1 cellular context compared by ENCODE assay signal in the genomic region with DNA sequence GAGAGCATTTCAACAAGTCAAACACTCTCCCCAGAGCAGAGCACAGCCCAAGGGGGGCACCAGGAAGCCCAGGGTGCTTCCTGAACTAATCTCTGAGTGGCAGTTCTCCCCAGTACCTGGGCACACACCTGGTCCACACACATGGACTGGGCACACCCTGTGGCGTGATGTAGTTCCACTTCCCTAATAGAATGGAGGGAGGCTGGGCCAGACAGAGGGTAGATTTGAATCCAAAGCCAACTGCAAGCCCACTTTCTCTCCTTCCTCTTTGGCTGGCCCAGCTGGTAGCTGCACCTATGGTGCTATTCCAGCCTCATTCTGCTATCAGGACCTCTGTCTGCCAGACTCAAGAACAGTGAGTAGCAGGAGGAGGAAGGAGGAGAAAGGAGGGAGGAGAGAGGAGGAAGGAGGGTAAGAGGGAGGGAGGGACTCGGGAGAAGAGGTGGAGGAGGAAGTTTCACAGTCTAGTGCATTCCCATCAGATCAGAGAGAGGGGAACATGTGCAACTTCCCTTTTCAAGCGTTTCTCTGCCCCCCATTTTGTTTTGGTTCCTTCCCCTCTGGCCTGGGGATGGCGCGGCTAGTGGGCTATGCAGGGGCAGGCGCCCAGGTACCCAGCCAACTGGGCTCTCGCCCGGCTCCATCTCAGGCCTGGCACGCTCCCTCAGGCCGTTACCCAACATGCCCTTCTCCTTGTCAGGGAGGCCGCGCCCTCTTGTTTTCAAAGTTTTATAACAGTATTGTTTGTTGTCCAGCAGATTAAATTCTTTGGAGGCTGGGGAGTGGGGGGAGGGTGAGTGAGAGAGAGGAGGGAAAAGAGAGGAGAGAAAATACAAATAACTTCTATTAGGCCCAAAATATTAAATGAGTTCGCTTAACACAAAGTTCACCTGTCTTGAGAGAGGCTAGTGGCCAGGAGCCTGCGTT.
TF ChIP-seq lines count a peak whose summit lies in the region.

No MANE protein-coding gene starts in this region.

TF ChIP-seq in K562, 482 proteins besides CTCF, POLR2A, EP300 and RAD21 (continued from another document and continues in another):
- TF ChIP-seq, protein P1, sequence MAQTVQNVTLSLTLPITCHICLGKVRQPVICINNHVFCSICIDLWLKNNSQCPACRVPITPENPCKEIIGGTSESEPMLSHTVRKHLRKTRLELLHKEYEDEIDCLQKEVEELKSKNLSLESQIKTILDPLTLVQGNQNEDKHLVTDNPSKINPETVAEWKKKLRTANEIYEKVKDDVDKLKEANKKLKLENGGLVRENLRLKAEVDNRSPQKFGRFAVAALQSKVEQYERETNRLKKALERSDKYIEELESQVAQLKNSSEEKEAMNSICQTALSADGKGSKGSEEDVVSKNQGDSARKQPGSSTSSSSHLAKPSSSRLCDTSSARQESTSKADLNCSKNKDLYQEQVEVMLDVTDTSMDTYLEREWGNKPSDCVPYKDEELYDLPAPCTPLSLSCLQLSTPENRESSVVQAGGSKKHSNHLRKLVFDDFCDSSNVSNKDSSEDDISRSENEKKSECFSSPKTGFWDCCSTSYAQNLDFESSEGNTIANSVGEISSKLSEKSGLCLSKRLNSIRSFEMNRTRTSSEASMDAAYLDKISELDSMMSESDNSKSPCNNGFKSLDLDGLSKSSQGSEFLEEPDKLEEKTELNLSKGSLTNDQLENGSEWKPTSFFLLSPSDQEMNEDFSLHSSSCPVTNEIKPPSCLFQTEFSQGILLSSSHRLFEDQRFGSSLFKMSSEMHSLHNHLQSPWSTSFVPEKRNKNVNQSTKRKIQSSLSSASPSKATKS (CRISPR knock-in tag; IDR thresholded peaks at IDR 0.05) = no peak
- TF ChIP-seq, protein P2, sequence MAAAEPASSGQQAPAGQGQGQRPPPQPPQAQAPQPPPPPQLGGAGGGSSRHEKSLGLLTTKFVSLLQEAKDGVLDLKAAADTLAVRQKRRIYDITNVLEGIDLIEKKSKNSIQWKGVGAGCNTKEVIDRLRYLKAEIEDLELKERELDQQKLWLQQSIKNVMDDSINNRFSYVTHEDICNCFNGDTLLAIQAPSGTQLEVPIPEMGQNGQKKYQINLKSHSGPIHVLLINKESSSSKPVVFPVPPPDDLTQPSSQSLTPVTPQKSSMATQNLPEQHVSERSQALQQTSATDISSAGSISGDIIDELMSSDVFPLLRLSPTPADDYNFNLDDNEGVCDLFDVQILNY (CRISPR knock-in tag; IDR thresholded peaks at IDR 0.05) = no peak
- TF ChIP-seq HMG20A (CRISPR knock-in tag; conservative IDR thresholded peaks at IDR 0.05) (no peak), NFE2 (IDR thresholded peaks at IDR 0.05; ENCODE audit: low read depth) (no peak), MEF2D (tag; conservative IDR thresholded peaks at IDR 0.05; ENCODE audit: low read depth) (0 out of 2 replicates have a peak, but pooled peaks have one; percentile 46), TCF3 (CRISPR knock-in tag; IDR thresholded peaks at IDR 0.05) (no peak), L3MBTL2 (IDR thresholded peaks at IDR 0.05) (peak; percentile 62; the same call in 1 of the 2 replicates), TEAD1 (CRISPR knock-in tag; IDR thresholded peaks at IDR 0.05) (peak in 1 of 2 experiments; percentile 66; a peak in 2 of 4 replicates), HDGF (IDR thresholded peaks at IDR 0.05) (peak; percentile 84; the same call in 1 of the 2 replicates), ZNF778 (CRISPR knock-in tag; IDR thresholded peaks at IDR 0.05) (no peak), THRAP3 (IDR thresholded peaks at IDR 0.05; ENCODE audit: borderline replicate concordance) (no peak), SMARCE1 (IDR thresholded peaks at IDR 0.05) (peak; percentile 23; the same call in 1 of the 2 replicates), U2AF2 (optimal IDR thresholded peaks at IDR 0.05; ENCODE audit: low read depth, low read length) (no peak), NFIX (CRISPR knock-in tag; IDR thresholded peaks at IDR 0.05; ENCODE audit: low read depth) (no peak), BRD4 (IDR thresholded peaks at IDR 0.05) (no peak), BHLHE40 (IDR thresholded peaks at IDR 0.05; ENCODE audit: low read length) (peak; percentile 51; the same call in 1 of the 2 replicates), NR1H2 (CRISPR knock-in tag; IDR thresholded peaks at IDR 0.05) (no peak), HIVEP1 (CRISPR knock-in tag; IDR thresholded peaks at IDR 0.05) (no peak), HLTF (IDR thresholded peaks at IDR 0.05) (no peak), SRF (CRISPR knock-in tag; IDR thresholded peaks at IDR 0.05) (peak in 1 of 2 experiments; percentile 39; a peak in 1 of 4 replicates), CSDE1 (IDR thresholded peaks at IDR 0.05) (no peak), RNF2 (IDR thresholded peaks at IDR 0.05) (no peak), ZNF431 (CRISPR knock-in tag; IDR thresholded peaks at IDR 0.05) (no peak), ZNF766 (CRISPR knock-in tag; conservative IDR thresholded peaks at IDR 0.05) (peak; percentile 58; the same call in 1 of the 2 replicates)
- TF ChIP-seq, protein P3, sequence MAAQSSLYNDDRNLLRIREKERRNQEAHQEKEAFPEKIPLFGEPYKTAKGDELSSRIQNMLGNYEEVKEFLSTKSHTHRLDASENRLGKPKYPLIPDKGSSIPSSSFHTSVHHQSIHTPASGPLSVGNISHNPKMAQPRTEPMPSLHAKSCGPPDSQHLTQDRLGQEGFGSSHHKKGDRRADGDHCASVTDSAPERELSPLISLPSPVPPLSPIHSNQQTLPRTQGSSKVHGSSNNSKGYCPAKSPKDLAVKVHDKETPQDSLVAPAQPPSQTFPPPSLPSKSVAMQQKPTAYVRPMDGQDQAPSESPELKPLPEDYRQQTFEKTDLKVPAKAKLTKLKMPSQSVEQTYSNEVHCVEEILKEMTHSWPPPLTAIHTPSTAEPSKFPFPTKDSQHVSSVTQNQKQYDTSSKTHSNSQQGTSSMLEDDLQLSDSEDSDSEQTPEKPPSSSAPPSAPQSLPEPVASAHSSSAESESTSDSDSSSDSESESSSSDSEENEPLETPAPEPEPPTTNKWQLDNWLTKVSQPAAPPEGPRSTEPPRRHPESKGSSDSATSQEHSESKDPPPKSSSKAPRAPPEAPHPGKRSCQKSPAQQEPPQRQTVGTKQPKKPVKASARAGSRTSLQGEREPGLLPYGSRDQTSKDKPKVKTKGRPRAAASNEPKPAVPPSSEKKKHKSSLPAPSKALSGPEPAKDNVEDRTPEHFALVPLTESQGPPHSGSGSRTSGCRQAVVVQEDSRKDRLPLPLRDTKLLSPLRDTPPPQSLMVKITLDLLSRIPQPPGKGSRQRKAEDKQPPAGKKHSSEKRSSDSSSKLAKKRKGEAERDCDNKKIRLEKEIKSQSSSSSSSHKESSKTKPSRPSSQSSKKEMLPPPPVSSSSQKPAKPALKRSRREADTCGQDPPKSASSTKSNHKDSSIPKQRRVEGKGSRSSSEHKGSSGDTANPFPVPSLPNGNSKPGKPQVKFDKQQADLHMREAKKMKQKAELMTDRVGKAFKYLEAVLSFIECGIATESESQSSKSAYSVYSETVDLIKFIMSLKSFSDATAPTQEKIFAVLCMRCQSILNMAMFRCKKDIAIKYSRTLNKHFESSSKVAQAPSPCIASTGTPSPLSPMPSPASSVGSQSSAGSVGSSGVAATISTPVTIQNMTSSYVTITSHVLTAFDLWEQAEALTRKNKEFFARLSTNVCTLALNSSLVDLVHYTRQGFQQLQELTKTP (IDR thresholded peaks at IDR 0.05; ENCODE audit: low read depth in 1 of 2, partially characterized antibody in 2 of 2) = peak in 1 of 2 experiments; percentile 58
- TF ChIP-seq, protein P4, sequence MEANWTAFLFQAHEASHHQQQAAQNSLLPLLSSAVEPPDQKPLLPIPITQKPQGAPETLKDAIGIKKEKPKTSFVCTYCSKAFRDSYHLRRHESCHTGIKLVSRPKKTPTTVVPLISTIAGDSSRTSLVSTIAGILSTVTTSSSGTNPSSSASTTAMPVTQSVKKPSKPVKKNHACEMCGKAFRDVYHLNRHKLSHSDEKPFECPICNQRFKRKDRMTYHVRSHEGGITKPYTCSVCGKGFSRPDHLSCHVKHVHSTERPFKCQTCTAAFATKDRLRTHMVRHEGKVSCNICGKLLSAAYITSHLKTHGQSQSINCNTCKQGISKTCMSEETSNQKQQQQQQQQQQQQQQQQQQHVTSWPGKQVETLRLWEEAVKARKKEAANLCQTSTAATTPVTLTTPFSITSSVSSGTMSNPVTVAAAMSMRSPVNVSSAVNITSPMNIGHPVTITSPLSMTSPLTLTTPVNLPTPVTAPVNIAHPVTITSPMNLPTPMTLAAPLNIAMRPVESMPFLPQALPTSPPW (CRISPR knock-in tag; IDR thresholded peaks at IDR 0.05) = peak; percentile 39; the same call in 1 of the 2 replicates
- TF ChIP-seq, protein P5, sequence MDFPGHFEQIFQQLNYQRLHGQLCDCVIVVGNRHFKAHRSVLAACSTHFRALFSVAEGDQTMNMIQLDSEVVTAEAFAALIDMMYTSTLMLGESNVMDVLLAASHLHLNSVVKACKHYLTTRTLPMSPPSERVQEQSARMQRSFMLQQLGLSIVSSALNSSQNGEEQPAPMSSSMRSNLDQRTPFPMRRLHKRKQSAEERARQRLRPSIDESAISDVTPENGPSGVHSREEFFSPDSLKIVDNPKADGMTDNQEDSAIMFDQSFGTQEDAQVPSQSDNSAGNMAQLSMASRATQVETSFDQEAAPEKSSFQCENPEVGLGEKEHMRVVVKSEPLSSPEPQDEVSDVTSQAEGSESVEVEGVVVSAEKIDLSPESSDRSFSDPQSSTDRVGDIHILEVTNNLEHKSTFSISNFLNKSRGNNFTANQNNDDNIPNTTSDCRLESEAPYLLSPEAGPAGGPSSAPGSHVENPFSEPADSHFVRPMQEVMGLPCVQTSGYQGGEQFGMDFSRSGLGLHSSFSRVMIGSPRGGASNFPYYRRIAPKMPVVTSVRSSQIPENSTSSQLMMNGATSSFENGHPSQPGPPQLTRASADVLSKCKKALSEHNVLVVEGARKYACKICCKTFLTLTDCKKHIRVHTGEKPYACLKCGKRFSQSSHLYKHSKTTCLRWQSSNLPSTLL (IDR thresholded peaks at IDR 0.05) = no peak
- TF ChIP-seq, protein P6, sequence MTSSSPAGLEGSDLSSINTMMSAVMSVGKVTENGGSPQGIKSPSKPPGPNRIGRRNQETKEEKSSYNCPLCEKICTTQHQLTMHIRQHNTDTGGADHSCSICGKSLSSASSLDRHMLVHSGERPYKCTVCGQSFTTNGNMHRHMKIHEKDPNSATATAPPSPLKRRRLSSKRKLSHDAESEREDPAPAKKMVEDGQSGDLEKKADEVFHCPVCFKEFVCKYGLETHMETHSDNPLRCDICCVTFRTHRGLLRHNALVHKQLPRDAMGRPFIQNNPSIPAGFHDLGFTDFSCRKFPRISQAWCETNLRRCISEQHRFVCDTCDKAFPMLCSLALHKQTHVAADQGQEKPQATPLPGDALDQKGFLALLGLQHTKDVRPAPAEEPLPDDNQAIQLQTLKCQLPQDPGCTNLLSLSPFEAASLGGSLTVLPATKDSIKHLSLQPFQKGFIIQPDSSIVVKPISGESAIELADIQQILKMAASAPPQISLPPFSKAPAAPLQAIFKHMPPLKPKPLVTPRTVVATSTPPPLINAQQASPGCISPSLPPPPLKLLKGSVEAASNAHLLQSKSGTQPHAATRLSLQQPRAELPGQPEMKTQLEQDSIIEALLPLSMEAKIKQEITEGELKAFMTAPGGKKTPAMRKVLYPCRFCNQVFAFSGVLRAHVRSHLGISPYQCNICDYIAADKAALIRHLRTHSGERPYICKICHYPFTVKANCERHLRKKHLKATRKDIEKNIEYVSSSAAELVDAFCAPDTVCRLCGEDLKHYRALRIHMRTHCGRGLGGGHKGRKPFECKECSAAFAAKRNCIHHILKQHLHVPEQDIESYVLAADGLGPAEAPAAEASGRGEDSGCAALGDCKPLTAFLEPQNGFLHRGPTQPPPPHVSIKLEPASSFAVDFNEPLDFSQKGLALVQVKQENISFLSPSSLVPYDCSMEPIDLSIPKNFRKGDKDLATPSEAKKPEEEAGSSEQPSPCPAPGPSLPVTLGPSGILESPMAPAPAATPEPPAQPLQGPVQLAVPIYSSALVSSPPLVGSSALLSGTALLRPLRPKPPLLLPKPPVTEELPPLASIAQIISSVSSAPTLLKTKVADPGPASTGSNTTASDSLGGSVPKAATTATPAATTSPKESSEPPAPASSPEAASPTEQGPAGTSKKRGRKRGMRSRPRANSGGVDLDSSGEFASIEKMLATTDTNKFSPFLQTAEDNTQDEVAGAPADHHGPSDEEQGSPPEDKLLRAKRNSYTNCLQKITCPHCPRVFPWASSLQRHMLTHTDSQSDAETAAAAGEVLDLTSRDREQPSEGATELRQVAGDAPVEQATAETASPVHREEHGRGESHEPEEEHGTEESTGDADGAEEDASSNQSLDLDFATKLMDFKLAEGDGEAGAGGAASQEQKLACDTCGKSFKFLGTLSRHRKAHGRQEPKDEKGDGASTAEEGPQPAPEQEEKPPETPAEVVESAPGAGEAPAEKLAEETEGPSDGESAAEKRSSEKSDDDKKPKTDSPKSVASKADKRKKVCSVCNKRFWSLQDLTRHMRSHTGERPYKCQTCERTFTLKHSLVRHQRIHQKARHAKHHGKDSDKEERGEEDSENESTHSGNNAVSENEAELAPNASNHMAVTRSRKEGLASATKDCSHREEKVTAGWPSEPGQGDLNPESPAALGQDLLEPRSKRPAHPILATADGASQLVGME (CRISPR knock-in tag; IDR thresholded peaks at IDR 0.05) = peak; percentile 69; the same call in 1 of the 2 replicates
- TF ChIP-seq, protein P7, sequence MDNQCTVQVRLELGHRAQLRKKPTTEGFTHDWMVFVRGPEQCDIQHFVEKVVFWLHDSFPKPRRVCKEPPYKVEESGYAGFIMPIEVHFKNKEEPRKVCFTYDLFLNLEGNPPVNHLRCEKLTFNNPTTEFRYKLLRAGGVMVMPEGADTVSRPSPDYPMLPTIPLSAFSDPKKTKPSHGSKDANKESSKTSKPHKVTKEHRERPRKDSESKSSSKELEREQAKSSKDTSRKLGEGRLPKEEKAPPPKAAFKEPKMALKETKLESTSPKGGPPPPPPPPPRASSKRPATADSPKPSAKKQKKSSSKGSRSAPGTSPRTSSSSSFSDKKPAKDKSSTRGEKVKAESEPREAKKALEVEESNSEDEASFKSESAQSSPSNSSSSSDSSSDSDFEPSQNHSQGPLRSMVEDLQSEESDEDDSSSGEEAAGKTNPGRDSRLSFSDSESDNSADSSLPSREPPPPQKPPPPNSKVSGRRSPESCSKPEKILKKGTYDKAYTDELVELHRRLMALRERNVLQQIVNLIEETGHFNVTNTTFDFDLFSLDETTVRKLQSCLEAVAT (IDR thresholded peaks at IDR 0.05) = peak; percentile 20 to 40; a peak in 2 of 4 replicates
- TF ChIP-seq, protein P8, sequence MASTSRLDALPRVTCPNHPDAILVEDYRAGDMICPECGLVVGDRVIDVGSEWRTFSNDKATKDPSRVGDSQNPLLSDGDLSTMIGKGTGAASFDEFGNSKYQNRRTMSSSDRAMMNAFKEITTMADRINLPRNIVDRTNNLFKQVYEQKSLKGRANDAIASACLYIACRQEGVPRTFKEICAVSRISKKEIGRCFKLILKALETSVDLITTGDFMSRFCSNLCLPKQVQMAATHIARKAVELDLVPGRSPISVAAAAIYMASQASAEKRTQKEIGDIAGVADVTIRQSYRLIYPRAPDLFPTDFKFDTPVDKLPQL (IDR thresholded peaks at IDR 0.05; ENCODE audit: extremely low read depth, insufficient read length) = no peak
- TF ChIP-seq, protein P9, sequence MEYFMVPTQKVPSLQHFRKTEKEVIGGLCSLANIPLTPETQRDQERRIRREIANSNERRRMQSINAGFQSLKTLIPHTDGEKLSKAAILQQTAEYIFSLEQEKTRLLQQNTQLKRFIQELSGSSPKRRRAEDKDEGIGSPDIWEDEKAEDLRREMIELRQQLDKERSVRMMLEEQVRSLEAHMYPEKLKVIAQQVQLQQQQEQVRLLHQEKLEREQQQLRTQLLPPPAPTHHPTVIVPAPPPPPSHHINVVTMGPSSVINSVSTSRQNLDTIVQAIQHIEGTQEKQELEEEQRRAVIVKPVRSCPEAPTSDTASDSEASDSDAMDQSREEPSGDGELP (CRISPR knock-in tag; IDR thresholded peaks at IDR 0.05; ENCODE audit: borderline replicate concordance) = no peak
